In genomic region chr3:57076422-57076951, GRCh38 we compare ENCODE assay signal across 31 cellular contexts. TPM values are rescaled to one million over a fixed set of nuclear protein-coding genes. Genes with fewer than 3 reads are reported as not detected.
A peak's percentile ranks its signal among the peaks of the same experiment; 100 is the strongest.
DNase-seq lines count a peak whose midpoint lies in the region; ATAC-seq, FAIRE-seq and TF ChIP-seq lines count a peak whose summit lies in the region.
"Had no signal": no experiment of that assay in that cellular context is flagged by ENCODE, and none has a peak within 500 bp of the region (broad histone marks: within the 10 kb centered on the region; RNA-seq: fewer than 3 reads in every experiment).

No MANE protein-coding gene starts in this region.

- H3K9ac ChIP-seq in IMR-90 (ENCODE audit: low read depth, low read length) (no peak overlapping the region), keratinocyte (ENCODE audit: control insufficient read depth, extremely low read depth, insufficient read depth, low read length) (no peak overlapping the region)
- H3K9ac ChIP-seq: BLaER1, KMS-11 had no signal

- H2BK20ac ChIP-seq in IMR-90 (ENCODE audit: low read depth, low read length), result no peak overlapping the region

- H3K4ac ChIP-seq in IMR-90 (ENCODE audit: low read depth, low read length), result no peak overlapping the region

- no peak for TF ChIP-seq RAD21 in IMR-90 (IDR thresholded peaks at IDR 0.05; ENCODE audit: low read length)

- H2AK9ac ChIP-seq in IMR-90 (replicated peaks; ENCODE audit: low read depth, low read length, poor library complexity), result no peak overlapping the region

- H3K27me3 Mint-ChIP-seq in Calu3 (ENCODE audit: unreplicated experiment) (no peaks in the 10 kb centered on the region), neural crest cell (ENCODE audit: low read depth) (peaks cover 36% of the 10 kb centered on the region), WTC11 (ENCODE audit: low read depth) (peaks cover 35% of the 10 kb centered on the region)

- H3K4me2 ChIP-seq in IMR-90 (ENCODE audit: low read depth, low read length) (no peak overlapping the region), keratinocyte (ENCODE audit: control insufficient read depth, extremely low read depth, insufficient read depth, low read depth, low read length) (no peak overlapping the region)
- H3K4me2 ChIP-seq: GM23338, KMS-11 had no signal

- H2BK120ac ChIP-seq in IMR-90 (ENCODE audit: low read depth, low read length), result no peak overlapping the region

- H3K4me3 Mint-ChIP-seq in Calu3 (ENCODE audit: low read depth, unreplicated experiment), result peak overlapping the region; percentile 82
- H3K4me3 Mint-ChIP-seq in neural crest cell, result peak overlapping the region; percentile 54
- H3K4me3 Mint-ChIP-seq in WTC11, result no peak overlapping the region
- H3K4me3 Mint-ChIP-seq: H9, HFFc6 had no signal

- no peak overlapping the region for H2BK15ac ChIP-seq in IMR-90 (ENCODE audit: low read depth, low read length)

- BruUV-seq in Calu3 (replicated peaks; lab: Mats Ljungman, UMichigan) (no TSS peak), IMR-90 (replicated peaks; lab: Mats Ljungman, UMichigan) (no TSS peak)

- intact Hi-C loops in Calu3 (cut with micrococcal nuclease; ENCODE audit: unreplicated experiment) (no loop called here), IMR-90 (cut with micrococcal nuclease) (no loop called here)

- H2AFZ ChIP-seq in IMR-90 (replicated peaks; ENCODE audit: low read length, poor library complexity) (no peak overlapping the region), keratinocyte (ENCODE audit: control insufficient read depth, low read length) (no peak overlapping the region)
- H2AFZ ChIP-seq: GM23338 had no signal

- no CpG with 5 or more reads among the region's 3 CpGs for WGBS in IMR-90 (ENCODE audit: extremely low coverage in 2 of 2, insufficient read length in 1 of 2), 2 experiments

- dilution Hi-C loops in IMR-90 (cut with HindIII; ENCODE audit: low sequenced_read_pairs, unreplicated experiment), result no loop called here
- dilution Hi-C loops in keratinocyte (cut with MboI; ENCODE audit: extremely low pct_ligation_motif_present, low sequenced_read_pairs), result loop anchor here (25.0 kb wide), 1 partner anchor 89 kb away; no protein-coding TSS in a partner anchor

- H3K4me1 ChIP-seq in IMR-90 (ENCODE audit: control insufficient read depth, insufficient read depth, low read length), result no peaks in the 10 kb centered on the region; the same call in 1 of the 2 replicates
- peaks cover 13% of the 10 kb centered on the region for H3K4me1 ChIP-seq in keratinocyte (ENCODE audit: control insufficient read depth, extremely low read depth, insufficient read depth, low read length)

- H3K79me1 ChIP-seq in IMR-90 (ENCODE audit: low read depth in 1 of 2, low read length in 2 of 2), result no peaks in the 10 kb centered on the region

- no peak overlapping the region for H4K91ac ChIP-seq in IMR-90 (ENCODE audit: insufficient read depth, low read depth, low read length)

- CTCF ChIA-PET in Calu3 (lab: Charles Lee) (no interaction called here), IMR-90 (lab: Yijun Ruan, JAX) (no interaction called here), WTC11 (lab: Charles Lee) (no interaction called here)

- no peak overlapping the region for H2AK5ac ChIP-seq in IMR-90 (ENCODE audit: low read depth, low read length)

- no peak for TF ChIP-seq CTCF in Calu3 (IDR thresholded peaks at IDR 0.05; ENCODE audit: unreplicated experiment)
- TF ChIP-seq CTCF in IMR-90 (conservative IDR thresholded peaks at IDR 0.05; ENCODE audit: low read depth, low read length), result no peak
- no peak for TF ChIP-seq CTCF in keratinocyte (optimal IDR thresholded peaks at IDR 0.05 in 1 of 3, IDR thresholded peaks at IDR 0.05 in 1 of 3, conservative IDR thresholded peaks at IDR 0.05 in 1 of 3; ENCODE audit: extremely low read depth in 1 of 3, insufficient read depth in 2 of 3, low read length in 3 of 3)
- TF ChIP-seq CTCF in neural crest cell (conservative IDR thresholded peaks at IDR 0.05), result no peak
- TF ChIP-seq CTCF in WTC11 (IDR thresholded peaks at IDR 0.05), result no peak

- H3K23ac ChIP-seq in IMR-90 (ENCODE audit: low read depth, low read length), result 0 out of 2 replicates have a peak overlapping the region, but pooled peaks have one; percentile 15

- peaks cover 32% of the 10 kb centered on the region for H3K4me1 Mint-ChIP-seq in Calu3 (ENCODE audit: low read depth, unreplicated experiment)
- H3K4me1 Mint-ChIP-seq in neural crest cell, result peaks cover 9% of the 10 kb centered on the region
- H3K4me1 Mint-ChIP-seq in WTC11, result peaks cover 15% of the 10 kb centered on the region

- no peak overlapping the region for H3K27ac ChIP-seq in IMR-90 (ENCODE audit: insufficient read depth, low read length)
- no peak overlapping the region for H3K27ac ChIP-seq in keratinocyte (ENCODE audit: control insufficient read depth, insufficient read depth, low read length)
- H3K27ac ChIP-seq: BLaER1, KMS-11, Peyer's patch, SJCRH30 had no signal

- H4K5ac ChIP-seq in IMR-90 (ENCODE audit: low read depth, low read length), result no peak overlapping the region

- no peak overlapping the region for H3K56ac ChIP-seq in IMR-90 (ENCODE audit: extremely low read depth, insufficient read depth, low read length)

- H3K27me3 ChIP-seq in IMR-90 (ENCODE audit: control insufficient read depth, insufficient read depth, low read length) (peaks cover 27% of the 10 kb centered on the region), keratinocyte (ENCODE audit: control insufficient read depth, extremely low read depth, insufficient read depth, low read length) (no peaks in the 10 kb centered on the region)
- H3K27me3 ChIP-seq: SJCRH30 had no signal

- H4K8ac ChIP-seq in IMR-90 (ENCODE audit: low read depth in 2 of 2, low read length in 2 of 2), result no peak overlapping the region

- no peak for TF ChIP-seq POLR2A in IMR-90 (IDR thresholded peaks at IDR 0.05; ENCODE audit: low read depth, low read length)

- H3K36me3 Mint-ChIP-seq in Calu3 (ENCODE audit: insufficient read depth, unreplicated experiment) (peaks cover 39% of the 10 kb centered on the region), neural crest cell (ENCODE audit: low read depth) (no peaks in the 10 kb centered on the region), WTC11 (0 out of 2 replicates have a peak, but pooled peaks cover 4% of the 10 kb centered on the region)
- H3K36me3 Mint-ChIP-seq: CD4-positive, CD25-positive, alpha-beta regulatory T cell had no signal

- H4K20me1 ChIP-seq in IMR-90 (ENCODE audit: insufficient read depth, low read length) (no peaks in the 10 kb centered on the region), keratinocyte (ENCODE audit: control insufficient read depth, extremely low read depth, insufficient read depth, low read length) (no peaks in the 10 kb centered on the region)
- H4K20me1 ChIP-seq: BLaER1 had no signal

- ATAC-seq in IMR-90 (ENCODE audit: low read depth) (no peak), WTC11 (no peak), GM19324 (IDR thresholded peaks at IDR 0.05; ENCODE audit: low FRiP score, unreplicated experiment) (no peak)
- ATAC-seq: GM23338, SK-N-SH treated with all-trans-retinoic acid at 6 μM for 48 hours had no signal

- H3K9me3 Mint-ChIP-seq in Calu3 (ENCODE audit: low read depth, unreplicated experiment), result no peaks in the 10 kb centered on the region
- H3K9me3 Mint-ChIP-seq in neural crest cell, result no peaks in the 10 kb centered on the region
- H3K9me3 Mint-ChIP-seq in WTC11, result peaks cover 6% of the 10 kb centered on the region
- H3K9me3 Mint-ChIP-seq: H9, HFFc6 had no signal

- POLR2A ChIA-PET in IMR-90 (lab: Charles Lee; ENCODE audit: unreplicated experiment), result no interaction called here
- POLR2A ChIA-PET in WTC11 (lab: Charles Lee), result no interaction called here

- no peaks in the 10 kb centered on the region for H3K9me3 ChIP-seq in IMR-90 (ENCODE audit: control insufficient read depth, insufficient read depth, low read length)
- no peaks in the 10 kb centered on the region for H3K9me3 ChIP-seq in keratinocyte (ENCODE audit: control insufficient read depth, low read depth, low read length)
- H3K9me3 ChIP-seq: BLaER1, Peyer's patch had no signal

- H3K4me3 ChIP-seq in IMR-90 (ENCODE audit: insufficient read depth, low read depth, low read length) (no peak overlapping the region), keratinocyte (ENCODE audit: control insufficient read depth in 2 of 3, extremely low read depth in 1 of 3, insufficient read depth in 2 of 3, low read depth in 1 of 3, low read length in 3 of 3) (no peak overlapping the region)
- H3K4me3 ChIP-seq: BLaER1, GM23338, Peyer's patch, SJCRH30 had no signal

- peak; percentile 81 for FAIRE-seq in keratinocyte (lab: Jason Lieb, UNC)
- FAIRE-seq: A204.1, D721Med, G401.6, HTR-8/SVneo had no signal

- no peak for DNase-seq in Calu3
- no peak for DNase-seq in IMR-90
- no peak for DNase-seq in keratinocyte (ENCODE audit: low read depth, low spot score)
- DNase-seq in neural crest cell (ENCODE audit: low read depth, low spot score), result no peak
- no peak for DNase-seq in activated CD4-positive, alpha-beta T cell treated with anti-CD3 and anti-CD28 coated beads, Interleukin-2, amount 50 U/mL, for 4 hours
- DNase-seq in WTC11 (ENCODE audit: low spot score), result no peak
- DNase-seq in stimulated activated CD4-positive, alpha-beta T cell treated with anti-CD3 and anti-CD28 coated beads, Interleukin-12 subunit alpha, Interleukin-12 subunit beta, amount 100 ng/mL, for 4 hours, result no peak
- DNase-seq: CD4-positive, CD25-positive, alpha-beta regulatory T cell; H9; HFFc6; MM.1S; NCI-H1417; NCI-H1694; NCI-H2081 treated with DMSO at 0.1 percent for 48 hours; NCI-H2171; NCI-H226; NCI-H510A; NCI-H69; Peyer's patch; SJCRH30 had no signal

- H3K36me3 ChIP-seq in IMR-90 (ENCODE audit: control insufficient read depth, insufficient read depth, low read length) (0 out of 2 replicates have a peak, but pooled peaks cover 1% of the 10 kb centered on the region), keratinocyte (ENCODE audit: control insufficient read depth in 2 of 2, extremely low read depth in 1 of 2, insufficient read depth in 2 of 2, low read length in 2 of 2) (peaks cover 0 to 2% of the 10 kb centered on the region in 2 experiments)
- H3K36me3 ChIP-seq: BLaER1, Peyer's patch had no signal

- H3K9me1 ChIP-seq in IMR-90 (ENCODE audit: insufficient read depth, low read length), result 0 out of 2 replicates have a peak, but pooled peaks cover 4% of the 10 kb centered on the region
- no peaks in the 10 kb centered on the region for H3K9me1 ChIP-seq in keratinocyte (ENCODE audit: control insufficient read depth, extremely low read depth, insufficient read depth, low read length)

- no peak overlapping the region for H3K14ac ChIP-seq in IMR-90 (replicated peaks; ENCODE audit: low read depth, low read length)

- H3K18ac ChIP-seq in IMR-90 (ENCODE audit: low read depth, low read length), result no peak overlapping the region

- in situ Hi-C loops in IMR-90 (cut with MboI; ENCODE audit: low sequenced_read_pairs), result no loop called here

- H2BK5ac ChIP-seq in IMR-90 (ENCODE audit: low read depth, low read length, poor library complexity, severe bottlenecking), result no peak overlapping the region

- H3K27ac Mint-ChIP-seq in Calu3 (ENCODE audit: unreplicated experiment) (peak overlapping the region; percentile 28), neural crest cell (ENCODE audit: unreplicated experiment) (no peak overlapping the region), WTC11 (no peak overlapping the region)
- H3K27ac Mint-ChIP-seq: CD4-positive, CD25-positive, alpha-beta regulatory T cell; GM23338; H9; HFFc6; IgD-negative memory B cell had no signal

- H3K79me2 ChIP-seq in keratinocyte (ENCODE audit: control insufficient read depth, insufficient read depth, low read length), result no peaks in the 10 kb centered on the region

RNA-seq across cellular contexts. Expression of gene SPATA12, which starts 16.0 kb away (rescaled TPM):
- total RNA-seq in Calu3 (2022) (0.47 and 0.64 TPM in 2 replicates), IMR-90 (2012; rRNA removed) (under 0.01 TPM in 1 of 2 replicates, not detected in the other), neural crest cell (not detected in 2 replicates), WTC11 (2021) (0.18 to 0.39 TPM (median 0.37 TPM) in 3 replicates)
- polyA plus RNA-seq in IMR-90 (2012; rRNA removed) (not detected in 2 replicates), keratinocyte (0.08 to 0.09 TPM (median 0.08 TPM) in 3 replicates)
- not detected in 2 replicates for polyA plus RNA-seq in IMR-90 (2012; cell fraction: cytosol; rRNA removed)
- not detected in 2 replicates for polyA plus RNA-seq in IMR-90 (2012; cell fraction: nucleus; rRNA removed; ENCODE audit: low replicate concordance)
- polyA plus RNA-seq in keratinocyte (2011; ENCODE audit: low read depth), result not detected
- polyA plus RNA-seq in keratinocyte (2011; cell fraction: cytosol; rRNA removed), result 0.11 TPM in 1 of 2 replicates, not detected in the other
- 0.13 and 0.16 TPM in 2 replicates for polyA plus RNA-seq in keratinocyte (2011; cell fraction: nucleus; rRNA removed)
- polyA plus RNA-seq in keratinocyte (2012; ENCODE audit: low replicate concordance), result 0.05 and 0.17 TPM in 2 replicates
- 0.06 TPM in 1 of 3 replicates, not detected in the others for polyA minus RNA-seq in keratinocyte
- not detected for polyA minus RNA-seq in keratinocyte (2011; cell fraction: cytosol; rRNA and poly(A)+ RNA removed)
- not detected in 2 replicates for polyA minus RNA-seq in keratinocyte (2011; cell fraction: nucleus; rRNA and poly(A)+ RNA removed)
- total RNA-seq: CD4-positive, CD25-positive, alpha-beta regulatory T cell; HFFc6; Peyer's patch had no signal
- polyA plus RNA-seq: AG04450; CD4-positive, CD25-positive, alpha-beta regulatory T cell; IgD-negative memory B cell had no signal
